Comparison of ENCODE assay signal across 29 cellular contexts in the genomic region with DNA sequence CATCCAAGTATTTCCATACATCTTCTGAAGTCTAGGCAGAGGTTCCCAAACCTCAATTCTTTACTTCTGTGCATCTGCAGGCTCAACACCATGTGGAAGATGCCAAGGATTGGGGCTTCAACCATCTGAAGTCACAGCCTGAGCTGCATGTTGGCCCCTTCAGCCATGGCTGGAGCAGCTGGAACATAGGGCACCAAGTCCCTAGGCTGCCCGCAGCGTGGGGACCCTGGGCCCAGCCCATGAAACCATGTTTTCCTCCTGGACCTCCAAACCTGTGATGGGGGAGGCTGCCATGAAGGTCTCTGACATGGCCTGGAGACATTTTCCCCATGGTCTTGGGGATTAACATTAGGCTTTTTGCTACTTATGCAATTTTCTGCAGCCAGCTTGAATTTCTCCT.
"Had no signal": no experiment of that assay in that cellular context is flagged by ENCODE, and none has a peak within 500 bp of the region (broad histone marks: within the 10 kb centered on the region; RNA-seq: fewer than 3 reads in every experiment).

No MANE protein-coding gene starts in this region.

- H3K27me3 Mint-ChIP-seq: stimulated activated memory B cell treated with anti-CD40 and anti-IgM and Interleukin-4, amounts not matched to agents 10 μg/mL and 1 μg/mL and 100 μg/mL, for 72 hours; stimulated activated naive B cell treated with anti-CD40 and anti-IgM and Interleukin-4, amounts not matched to agents 10 μg/mL and 1 μg/mL and 100 μg/mL, for 72 hours; stimulated activated naive CD8-positive, alpha-beta T cell treated with anti-CD3 and anti-CD28 coated beads, Interleukin-15, amount 100 ng/mL, for 72 hours; stimulated activated naive CD8-positive, alpha-beta T cell treated with anti-CD3 and anti-CD28 coated beads, Interleukin-15, Interleukin-2, amounts not matched to agents 100 ng/mL and 50 ng/mL, for 24 hours; type B pancreatic cell had no signal

- DNase-seq: stimulated activated CD4-positive, alpha-beta T cell treated with anti-CD3 and anti-CD28 coated beads, Interleukin-2, amount 100 ng/mL, for 48 hours; stimulated activated CD4-positive, alpha-beta T cell treated with anti-CD3 and anti-CD28 coated beads, Interleukin-4, amount 100 ng/mL, for 1 hour; stimulated activated CD4-positive, alpha-beta T cell treated with anti-CD3 and anti-CD28 coated beads, Interleukin-4, amount 100 ng/mL, for 24 hours; stimulated activated CD4-positive, alpha-beta T cell treated with anti-CD3 and anti-CD28 coated beads, Interleukin-4, amount 100 ng/mL, for 4 hours; stimulated activated CD8-positive, alpha-beta memory T cell treated with anti-CD3 and anti-CD28 coated beads, Interleukin-4, amount 100 ng/mL, for 48 hours; stimulated activated naive B cell treated with anti-CD40 and anti-IgM and Interleukin-4, amounts not matched to agents 10 μg/mL and 1 μg/mL and 100 μg/mL, for 72 hours; stimulated activated naive CD4-positive, alpha-beta T cell; stimulated activated naive CD4-positive, alpha-beta T cell treated with Interleukin-2 at 50 U/mL for 16 hours; stimulated activated naive CD8-positive, alpha-beta T cell treated with anti-CD3 and anti-CD28 coated beads, Interleukin-15, amount 100 ng/mL, for 72 hours; stimulated activated naive CD8-positive, alpha-beta T cell treated with anti-CD3 and anti-CD28 coated beads, Interleukin-15, Interleukin-2, amounts not matched to agents 100 U/mL and 50 U/mL, for 24 hours; stomach; substantia nigra; testis; thyroid gland; tibial artery; transverse colon; trophoblast cell; upper lobe of right lung; uterus had no signal

- H3K36me3 ChIP-seq: stomach, suprapubic skin, thoracic aorta, thyroid gland, tibial artery, tibial nerve, transverse colon, upper lobe of left lung, upper lobe of right lung, uterus, vagina had no signal

- ATAC-seq: stimulated activated effector memory CD8-positive, alpha-beta T cell treated with anti-CD3 and anti-CD28 coated beads, Interleukin-12 subunit alpha, Interleukin-12 subunit beta, amount 100 ng/mL, for 72 hours; stimulated activated memory B cell treated with anti-CD40 and anti-IgM and Interleukin-4, amounts not matched to agents 10 μg/mL and 1 μg/mL and 100 μg/mL, for 72 hours; stimulated activated naive B cell treated with anti-CD40 and anti-IgM and Interleukin-4, amounts not matched to agents 10 μg/mL and 1 μg/mL and 100 μg/mL, for 72 hours; stimulated activated naive CD8-positive, alpha-beta T cell treated with anti-CD3 and anti-CD28 coated beads, Interleukin-15, amount 100 ng/mL, for 72 hours; stimulated activated naive CD8-positive, alpha-beta T cell treated with anti-CD3 and anti-CD28 coated beads, Interleukin-15, Interleukin-2, amounts not matched to agents 100 U/mL and 50 U/mL, for 24 hours; upper lobe of right lung had no signal

- H3K27me3 ChIP-seq: stomach, suprapubic skin, testis, thyroid gland, tibial artery, tibial nerve, transverse colon, upper lobe of left lung, upper lobe of right lung, uterus, vagina had no signal

- H3K9me3 Mint-ChIP-seq: stimulated activated naive CD8-positive, alpha-beta T cell treated with anti-CD3 and anti-CD28 coated beads, Interleukin-15, Interleukin-2, amounts not matched to agents 100 ng/mL and 50 ng/mL, for 24 hours; type B pancreatic cell had no signal

- H3K9me3 ChIP-seq: suprapubic skin, testis, thoracic aorta, thyroid gland, tibial artery, transverse colon, upper lobe of left lung, upper lobe of right lung, uterus, vagina had no signal

- H3K4me1 Mint-ChIP-seq: stimulated activated effector memory CD8-positive, alpha-beta T cell treated with anti-CD3 and anti-CD28 coated beads, Interleukin-12 subunit alpha, Interleukin-12 subunit beta, amount 100 ng/mL, for 72 hours; stimulated activated memory B cell treated with anti-CD40 and anti-IgM and Interleukin-4, amounts not matched to agents 10 μg/mL and 1 μg/mL and 100 μg/mL, for 72 hours; stimulated activated naive B cell treated with anti-CD40 and anti-IgM and Interleukin-4, amounts not matched to agents 10 μg/mL and 1 μg/mL and 100 μg/mL, for 72 hours; stimulated activated naive CD8-positive, alpha-beta T cell treated with anti-CD3 and anti-CD28 coated beads, Interleukin-15, amount 100 ng/mL, for 72 hours had no signal

- H3K4me3 Mint-ChIP-seq: stimulated activated effector memory CD8-positive, alpha-beta T cell treated with anti-CD3 and anti-CD28 coated beads, Interleukin-12 subunit alpha, Interleukin-12 subunit beta, amount 100 ng/mL, for 72 hours; stimulated activated memory B cell treated with anti-CD40 and anti-IgM and Interleukin-4, amounts not matched to agents 10 μg/mL and 1 μg/mL and 100 μg/mL, for 72 hours; stimulated activated naive B cell treated with anti-CD40 and anti-IgM and Interleukin-4, amounts not matched to agents 10 μg/mL and 1 μg/mL and 100 μg/mL, for 72 hours; stimulated activated naive CD8-positive, alpha-beta T cell treated with anti-CD3 and anti-CD28 coated beads, Interleukin-15, amount 100 ng/mL, for 72 hours; stimulated activated naive CD8-positive, alpha-beta T cell treated with anti-CD3 and anti-CD28 coated beads, Interleukin-15, Interleukin-2, amounts not matched to agents 100 ng/mL and 50 ng/mL, for 24 hours; type B pancreatic cell had no signal

- FAIRE-seq: urothelium cell line had no signal

- H3K27ac ChIP-seq: stomach, suprapubic skin, testis, thoracic aorta, thyroid gland, tibial artery, tibial nerve, transverse colon, upper lobe of left lung, upper lobe of right lung, uterus, vagina had no signal

- H3K4me3 ChIP-seq: stomach, suprapubic skin, testis, thoracic aorta, thyroid gland, tibial artery, tibial nerve, transverse colon, upper lobe of left lung, upper lobe of right lung, uterus, vagina had no signal

- H3K4me1 ChIP-seq: stomach, suprapubic skin, testis, thyroid gland, tibial artery, tibial nerve, transverse colon, upper lobe of left lung, upper lobe of right lung, uterus, vagina had no signal

- H3K36me3 Mint-ChIP-seq: stimulated activated effector memory CD8-positive, alpha-beta T cell treated with anti-CD3 and anti-CD28 coated beads, Interleukin-12 subunit alpha, Interleukin-12 subunit beta, amount 100 ng/mL, for 72 hours; stimulated activated memory B cell treated with anti-CD40 and anti-IgM and Interleukin-4, amounts not matched to agents 10 μg/mL and 1 μg/mL and 100 μg/mL, for 72 hours; stimulated activated naive B cell treated with anti-CD40 and anti-IgM and Interleukin-4, amounts not matched to agents 10 μg/mL and 1 μg/mL and 100 μg/mL, for 72 hours; type B pancreatic cell had no signal

- H3K27ac Mint-ChIP-seq: stimulated activated effector memory CD8-positive, alpha-beta T cell treated with anti-CD3 and anti-CD28 coated beads, Interleukin-12 subunit alpha, Interleukin-12 subunit beta, amount 100 ng/mL, for 72 hours; stimulated activated memory B cell treated with anti-CD40 and anti-IgM and Interleukin-4, amounts not matched to agents 10 μg/mL and 1 μg/mL and 100 μg/mL, for 72 hours; stimulated activated naive B cell treated with anti-CD40 and anti-IgM and Interleukin-4, amounts not matched to agents 10 μg/mL and 1 μg/mL and 100 μg/mL, for 72 hours; stimulated activated naive CD8-positive, alpha-beta T cell treated with anti-CD3 and anti-CD28 coated beads, Interleukin-15, amount 100 ng/mL, for 72 hours; stimulated activated naive CD8-positive, alpha-beta T cell treated with anti-CD3 and anti-CD28 coated beads, Interleukin-15, Interleukin-2, amounts not matched to agents 100 ng/mL and 50 ng/mL, for 24 hours; type B pancreatic cell had no signal
